1 cellular context compared by ENCODE assay signal in genomic region chr2:175183674-175184073, GRCh38.
TF ChIP-seq lines count a peak whose summit lies in the region.

No MANE protein-coding gene starts in this region.

TF ChIP-seq in GM12878, 131 proteins besides CTCF, POLR2A, EP300 and RAD21:
- TF ChIP-seq CHD2 (IDR thresholded peaks at IDR 0.05; ENCODE audit: borderline replicate concordance, low read depth, low read length) (no peak), ATF7 (IDR thresholded peaks at IDR 0.05; ENCODE audit: low read depth) (0 out of 2 replicates have a peak, but pooled peaks have one; percentile 10)
